In genomic region chr5:32254987-32255900, GRCh38 we compare ENCODE assay signal across 11 cellular contexts. TPM values are rescaled to one million over a fixed set of nuclear protein-coding genes. Genes with fewer than 3 reads are reported as not detected.
DNase-seq lines count a peak whose midpoint lies in the region; ATAC-seq and TF ChIP-seq lines count a peak whose summit lies in the region.
"Had no signal": no experiment of that assay in that cellular context is flagged by ENCODE, and none has a peak within 500 bp of the region (broad histone marks: within the 10 kb centered on the region; RNA-seq: fewer than 3 reads in every experiment).

No MANE protein-coding gene starts in this region.

- H3K36me3 Mint-ChIP-seq in CD14-positive monocyte, result peaks cover 79 to 86% of the 10 kb centered on the region in 2 donors

- H3K9me3 Mint-ChIP-seq in CD14-positive monocyte, result peaks cover 0 to 2% (median 0%) of the 10 kb centered on the region in 7 donors
- H3K9me3 Mint-ChIP-seq: memory B cell had no signal

- peaks cover 0 to 1% (median 0%) of the 10 kb centered on the region in 3 donors for H3K27me3 Mint-ChIP-seq in CD14-positive monocyte (ENCODE audit: low read depth in 3 of 3)
- H3K27me3 Mint-ChIP-seq: memory B cell had no signal

- H3K9me3 ChIP-seq in left lung, result no peaks in the 10 kb centered on the region
- no peaks in the 10 kb centered on the region for H3K9me3 ChIP-seq in aorta (ENCODE audit: control insufficient read depth, low read length)
- H3K9me3 ChIP-seq: A549, thoracic aorta had no signal

- DNase-seq in NCI-H748 (lab: John Stamatoyannopoulos, UW; ENCODE audit: unreplicated experiment), result peak; percentile 43
- no peak for DNase-seq in NCI-H748 treated with DMSO at 0.1 percent for 48 hours (lab: John Stamatoyannopoulos, UW)
- DNase-seq in caudate nucleus (lab: John Stamatoyannopoulos, UW), result peak in 1 of 61 donors; percentile 13
- peak in 1 of 2 donors; percentile 19 for DNase-seq in left lung
- no peak for DNase-seq in aorta
- DNase-seq in CD14-positive monocyte (ENCODE audit: low spot score), result no peak
- DNase-seq in NK-92 (lab: John Stamatoyannopoulos, UW; ENCODE audit: unreplicated experiment), result no peak

- H3K27me3 ChIP-seq in left lung (no peaks in the 10 kb centered on the region), aorta (ENCODE audit: control insufficient read depth in 1 of 2, insufficient read depth in 2 of 2, low read length in 1 of 2) (no peaks in the 10 kb centered on the region)

- no peak overlapping the region for H3K4me3 Mint-ChIP-seq in CD14-positive monocyte
- H3K4me3 Mint-ChIP-seq: memory B cell had no signal

- intact Hi-C loops in left lung (cut with DNase I), result no loop called here
- intact Hi-C loops in aorta (cut with DNase I), result no loop called here
- intact Hi-C loops in CD14-positive monocyte (cut with micrococcal nuclease), result no loop called here

- H3K4me1 ChIP-seq in left lung (peaks cover 0 to 9% of the 10 kb centered on the region in 2 donors), aorta (ENCODE audit: control insufficient read depth in 1 of 2, insufficient read depth in 2 of 2, low read length in 2 of 2) (no peaks in the 10 kb centered on the region)
- H3K4me1 ChIP-seq: A549 had no signal

- whole genome bisulfite sequencing in aorta, 2 donors, result 50 to 56% methylated on average over 7 of the region's 7 CpGs

- H3K36me3 ChIP-seq in left lung, result peaks cover 0 to 35% of the 10 kb centered on the region in 2 donors
- peaks cover 2 to 7% of the 10 kb centered on the region in 2 donors for H3K36me3 ChIP-seq in aorta (ENCODE audit: control insufficient read depth in 1 of 2, insufficient read depth in 2 of 2, low read length in 1 of 2)
- H3K36me3 ChIP-seq: thoracic aorta had no signal

- H3K4me1 Mint-ChIP-seq in CD14-positive monocyte, result no peaks in the 10 kb centered on the region

- H3K27ac ChIP-seq in caudate nucleus (ENCODE audit: low read depth, low read length), result peak overlapping the region; percentile 59
- H3K27ac ChIP-seq in left lung, result peak overlapping the region in 1 of 2 donors; percentile 54
- no peak overlapping the region for H3K27ac ChIP-seq in aorta (ENCODE audit: low read depth in 1 of 2, low read length in 2 of 2)
- H3K27ac ChIP-seq: A549, thoracic aorta had no signal

- TF ChIP-seq CTCF in left lung (IDR thresholded peaks at IDR 0.05) (no peak), CD14-positive monocyte (IDR thresholded peaks at IDR 0.05) (no peak)

- no peak overlapping the region for H3K27ac Mint-ChIP-seq in CD14-positive monocyte
- H3K27ac Mint-ChIP-seq: memory B cell had no signal

- ATAC-seq in left lung (peak; percentile 51), aorta (ENCODE audit: low FRiP score) (peak; percentile 43), GM18861 (IDR thresholded peaks at IDR 0.05; ENCODE audit: unreplicated experiment) (no peak)
- ATAC-seq: A549 had no signal

- H3K4me3 ChIP-seq in left lung (no peak overlapping the region), aorta (ENCODE audit: low read length in 2 of 2) (no peak overlapping the region)
- H3K4me3 ChIP-seq: A549, thoracic aorta had no signal

RNA-seq across cellular contexts. Expression of gene MTMR12, which starts 57.5 kb away (rescaled TPM):
- total RNA-seq in left lung (10 to 100 TPM; 27.9 to 28.8 TPM), aorta (10 to 100 TPM; 36.9 to 37.8 TPM)
- polyA plus RNA-seq in aorta (10 to 100 TPM in 1 of 2 donors, 1 to 10 TPM in 1; 8.8 to 10.9 TPM), CD14-positive monocyte (10 to 100 TPM; 17.3 to 19.0 TPM)
